In genomic region chr12:131529196-131530040, GRCh38 we compare ENCODE assay signal across 1 cellular context.
TF ChIP-seq lines count a peak whose summit lies in the region.

No MANE protein-coding gene starts in this region.

TF ChIP-seq in K562, 482 proteins besides CTCF, POLR2A, EP300 and RAD21 (continued from another document):
- 0 out of 2 replicates have a peak, but pooled peaks have one; percentile 25 for TF ChIP-seq TFAP4 (CRISPR knock-in tag; IDR thresholded peaks at IDR 0.05; ENCODE audit: borderline replicate concordance)
- TF ChIP-seq DACH1 (IDR thresholded peaks at IDR 0.05; ENCODE audit: partially characterized antibody): no peak
- TF ChIP-seq RAD51 (IDR thresholded peaks at IDR 0.05; ENCODE audit: borderline replicate concordance, low read depth): peak; percentile 94
- TF ChIP-seq ZBTB9 (CRISPR knock-in tag; IDR thresholded peaks at IDR 0.05): no peak
- no peak for TF ChIP-seq E2F8 (IDR thresholded peaks at IDR 0.05; ENCODE audit: low read depth, partially characterized antibody)
- no peak for TF ChIP-seq CEBPZ (IDR thresholded peaks at IDR 0.05; ENCODE audit: borderline replicate concordance, low read depth, low read length)
- TF ChIP-seq SMC3 (conservative IDR thresholded peaks at IDR 0.05; ENCODE audit: insufficient read depth, low read depth, low read length): no peak
- no peak for TF ChIP-seq CCNT2 (IDR thresholded peaks at IDR 0.05; ENCODE audit: borderline replicate concordance, extremely low read depth, insufficient read length, low read depth, low read length)
- TF ChIP-seq KLF1 (tag; IDR thresholded peaks at IDR 0.05): peak; percentile 74; the same call in 1 of the 2 replicates
- no peak for TF ChIP-seq MBD2 (IDR thresholded peaks at IDR 0.05; ENCODE audit: borderline replicate concordance, low read depth)
- no peak for TF ChIP-seq ARID4B (CRISPR knock-in tag; IDR thresholded peaks at IDR 0.05)
- no peak for TF ChIP-seq CREB1 (IDR thresholded peaks at IDR 0.05)
- no peak for TF ChIP-seq CREB1 (CRISPR knock-in tag; IDR thresholded peaks at IDR 0.05)
- no peak for TF ChIP-seq NR1H2 (CRISPR knock-in tag; IDR thresholded peaks at IDR 0.05)
- TF ChIP-seq ZNF12 (CRISPR knock-in tag; IDR thresholded peaks at IDR 0.05): no peak
- TF ChIP-seq HDAC2 (IDR thresholded peaks at IDR 0.05): no peak
- peak; percentile 96 for TF ChIP-seq USF1 (CRISPR knock-in tag; IDR thresholded peaks at IDR 0.05)
- no peak for TF ChIP-seq NR2C2 (CRISPR knock-in tag; IDR thresholded peaks at IDR 0.05)
- TF ChIP-seq NR2C2 (tag; IDR thresholded peaks at IDR 0.05): peak; percentile 78
- peak; percentile 82 for TF ChIP-seq NFYB (IDR thresholded peaks at IDR 0.05; ENCODE audit: extremely low read depth, insufficient read length)
- TF ChIP-seq TFE3 (CRISPR knock-in tag; IDR thresholded peaks at IDR 0.05): peak; percentile 96
- TF ChIP-seq MAFG (tag; conservative IDR thresholded peaks at IDR 0.05): no peak
- no peak for TF ChIP-seq SP1 (CRISPR knock-in tag; IDR thresholded peaks at IDR 0.05)
- no peak for TF ChIP-seq E2F6 (IDR thresholded peaks at IDR 0.05; ENCODE audit: borderline replicate concordance in 1 of 2, extremely low read depth in 1 of 2, insufficient read depth in 1 of 2, insufficient read length in 1 of 2, low read depth in 1 of 2, low read length in 1 of 2, poor library complexity in 1 of 2, severe bottlenecking in 1 of 2)
- TF ChIP-seq RBM25 (IDR thresholded peaks at IDR 0.05; ENCODE audit: low read depth, low read length, severe bottlenecking): peak; percentile 12
- no peak for TF ChIP-seq ZNF639 (CRISPR knock-in tag; conservative IDR thresholded peaks at IDR 0.05 in 1 of 2, IDR thresholded peaks at IDR 0.05 in 1 of 2)
- TF ChIP-seq PHB (CRISPR knock-in tag; IDR thresholded peaks at IDR 0.05): no peak
